Comparison of ENCODE assay signal across 10 cellular contexts in the genomic region with DNA sequence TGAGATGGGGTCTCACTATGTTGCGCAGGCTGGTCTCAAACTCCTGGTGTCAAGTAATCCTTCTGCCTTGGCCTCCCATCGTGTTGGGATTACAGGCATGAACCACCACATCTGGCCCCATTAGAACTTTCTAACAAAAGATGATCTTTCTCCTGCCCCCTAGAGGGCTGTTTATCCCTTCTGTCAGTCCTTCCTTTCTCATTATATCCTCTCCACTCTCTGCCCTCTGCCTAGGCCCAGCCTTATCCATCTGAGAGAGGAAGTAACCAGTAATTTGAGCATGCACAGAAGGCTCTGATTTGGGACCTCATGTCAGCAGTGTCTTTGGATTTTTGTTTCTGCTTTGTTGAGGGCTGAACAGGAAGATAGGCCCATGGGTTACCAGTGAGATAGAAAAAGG. TPM values are rescaled to one million over a fixed set of nuclear protein-coding genes. Genes with fewer than 3 reads are reported as not detected.
DNase-seq lines count a peak whose midpoint lies in the region; ATAC-seq, FAIRE-seq and TF ChIP-seq lines count a peak whose summit lies in the region.
"Had no signal": no experiment of that assay in that cellular context is flagged by ENCODE, and none has a peak within 500 bp of the region (broad histone marks: within the 10 kb centered on the region; RNA-seq: fewer than 3 reads in every experiment).

No MANE protein-coding gene starts in this region.

- 50% methylated on average over 2 of the region's 2 CpGs for WGBS in A549 (ENCODE audit: missing lambda C conversion rate)

- H3K36me3 ChIP-seq in MG63 (no peaks in the 10 kb centered on the region), Peyer's patch (no peaks in the 10 kb centered on the region)

- H3K27ac ChIP-seq in A549 (no peak overlapping the region), Peyer's patch (no peak overlapping the region)

- peaks cover 7% of the 10 kb centered on the region; the same call in 1 of the 3 replicates for H3K9me3 ChIP-seq in A549
- H3K9me3 ChIP-seq in MG63 = peaks cover 3% of the 10 kb centered on the region; the same call in 1 of the 2 replicates
- no peaks in the 10 kb centered on the region for H3K9me3 ChIP-seq in Peyer's patch

- H3K4me3 ChIP-seq in A549 = no peak overlapping the region
- no peak overlapping the region for H3K4me3 ChIP-seq in epithelial cell of proximal tubule (ENCODE audit: low read depth, low read length)
- H3K4me3 ChIP-seq in MG63 = no peak overlapping the region
- H3K4me3 ChIP-seq in Peyer's patch = no peak overlapping the region
- H3K4me3 ChIP-seq: lung had no signal

- H3K4me2 ChIP-seq in A549 = no peak overlapping the region

- no peak for TF ChIP-seq EP300 in A549 (IDR thresholded peaks at IDR 0.05)

- H3K4me1 ChIP-seq in A549 = no peaks in the 10 kb centered on the region
- peaks cover 0 to 7% (median under 1%) of the 10 kb centered on the region in 4 donors for H3K4me1 ChIP-seq in Peyer's patch

- CTCF ChIA-PET in A549 (lab: Yijun Ruan, JAX) = interaction anchor here (0.8 to 4.3 kb wide), 2 partner anchors 9 to 250 kb away, joined by 4 to 30 read pairs; no protein-coding TSS in a partner anchor

- peak in 1 of 2 experiments; percentile 19; a peak in 1 of 5 replicates for TF ChIP-seq RAD21 in A549 (conservative IDR thresholded peaks at IDR 0.05 in 1 of 2, IDR thresholded peaks at IDR 0.05 in 1 of 2)

- FAIRE-seq in A549 (lab: Jason Lieb, UNC) = no peak
- FAIRE-seq: GM18507 had no signal

- DNase-seq in A549 (ENCODE audit: low read depth in 1 of 2, low spot score in 1 of 2) (peak; percentile 50 to 56), GM10266 (ENCODE audit: extremely low spot score) (peak; percentile 33), NCI-H82 treated with DMSO at 0.1 percent for 48 hours (lab: John Stamatoyannopoulos, UW; ENCODE audit: unreplicated experiment) (peak; percentile 3), epithelial cell of proximal tubule (ENCODE audit: low read depth) (no peak), MG63 (no peak), DMS79 (lab: John Stamatoyannopoulos, UW) (no peak), Peyer's patch (no peak)

- no peaks in the 10 kb centered on the region for H3K27me3 ChIP-seq in MG63
- H3K27me3 ChIP-seq in Peyer's patch = no peaks in the 10 kb centered on the region

- ATAC-seq in A549 (peak; percentile 57 to 70; a peak in 4 of 6 replicates), GM19035 (IDR thresholded peaks at IDR 0.05; ENCODE audit: unreplicated experiment) (no peak)

- no peak for TF ChIP-seq POLR2A in A549 (IDR thresholded peaks at IDR 0.05; ENCODE audit: low read length)
- TF ChIP-seq POLR2A in Peyer's patch (IDR thresholded peaks at IDR 0.05) = no peak

- POLR2A ChIA-PET in A549 (lab: Yijun Ruan, JAX) = no interaction called here

- TF ChIP-seq CTCF in A549 (IDR thresholded peaks at IDR 0.05) = peak; percentile 40
- peak; percentile 16 for TF ChIP-seq CTCF in GM10266 (IDR thresholded peaks at IDR 0.05; ENCODE audit: control insufficient read depth, insufficient read depth, low read depth, missing control alignments)
- peak; percentile 62 for TF ChIP-seq CTCF in epithelial cell of proximal tubule (conservative IDR thresholded peaks at IDR 0.05; ENCODE audit: low read depth, low read length)
- TF ChIP-seq CTCF in Peyer's patch (IDR thresholded peaks at IDR 0.05) = peak in 3 of 6 experiments; percentile 12 to 27 (median 15)

TF ChIP-seq in A549, 52 proteins besides CTCF, POLR2A, EP300 and RAD21 (continues in another document):
- TF ChIP-seq CBX8 (IDR thresholded peaks at IDR 0.05) (no peak), TFCP2L1 (CRISPR knock-in tag; IDR thresholded peaks at IDR 0.05) (no peak), HOXA7 (CRISPR knock-in tag; IDR thresholded peaks at IDR 0.05) (no peak), EHF (CRISPR knock-in tag; IDR thresholded peaks at IDR 0.05) (no peak), CEBPB (IDR thresholded peaks at IDR 0.05) (no peak), MAZ (IDR thresholded peaks at IDR 0.05; ENCODE audit: borderline replicate concordance, low read depth, low read length) (no peak), RARB (CRISPR knock-in tag; IDR thresholded peaks at IDR 0.05) (no peak), CBX2 (IDR thresholded peaks at IDR 0.05; ENCODE audit: borderline replicate concordance, low read depth) (no peak)
- TF ChIP-seq, protein P1, sequence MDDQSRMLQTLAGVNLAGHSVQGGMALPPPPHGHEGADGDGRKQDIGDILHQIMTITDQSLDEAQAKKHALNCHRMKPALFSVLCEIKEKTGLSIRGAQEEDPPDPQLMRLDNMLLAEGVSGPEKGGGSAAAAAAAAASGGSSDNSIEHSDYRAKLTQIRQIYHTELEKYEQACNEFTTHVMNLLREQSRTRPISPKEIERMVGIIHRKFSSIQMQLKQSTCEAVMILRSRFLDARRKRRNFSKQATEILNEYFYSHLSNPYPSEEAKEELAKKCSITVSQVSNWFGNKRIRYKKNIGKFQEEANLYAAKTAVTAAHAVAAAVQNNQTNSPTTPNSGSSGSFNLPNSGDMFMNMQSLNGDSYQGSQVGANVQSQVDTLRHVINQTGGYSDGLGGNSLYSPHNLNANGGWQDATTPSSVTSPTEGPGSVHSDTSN (IDR thresholded peaks at IDR 0.05) = no peak
- TF ChIP-seq, protein P2, sequence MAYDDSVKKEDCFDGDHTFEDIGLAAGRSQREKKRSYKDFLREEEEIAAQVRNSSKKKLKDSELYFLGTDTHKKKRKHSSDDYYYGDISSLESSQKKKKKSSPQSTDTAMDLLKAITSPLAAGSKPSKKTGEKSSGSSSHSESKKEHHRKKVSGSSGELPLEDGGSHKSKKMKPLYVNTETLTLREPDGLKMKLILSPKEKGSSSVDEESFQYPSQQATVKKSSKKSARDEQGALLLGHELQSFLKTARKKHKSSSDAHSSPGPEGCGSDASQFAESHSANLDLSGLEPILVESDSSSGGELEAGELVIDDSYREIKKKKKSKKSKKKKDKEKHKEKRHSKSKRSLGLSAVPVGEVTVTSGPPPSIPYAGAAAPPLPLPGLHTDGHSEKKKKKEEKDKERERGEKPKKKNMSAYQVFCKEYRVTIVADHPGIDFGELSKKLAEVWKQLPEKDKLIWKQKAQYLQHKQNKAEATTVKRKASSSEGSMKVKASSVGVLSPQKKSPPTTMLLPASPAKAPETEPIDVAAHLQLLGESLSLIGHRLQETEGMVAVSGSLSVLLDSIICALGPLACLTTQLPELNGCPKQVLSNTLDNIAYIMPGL (CRISPR knock-in tag; IDR thresholded peaks at IDR 0.05; ENCODE audit: borderline replicate concordance) = no peak
- TF ChIP-seq, protein P3, sequence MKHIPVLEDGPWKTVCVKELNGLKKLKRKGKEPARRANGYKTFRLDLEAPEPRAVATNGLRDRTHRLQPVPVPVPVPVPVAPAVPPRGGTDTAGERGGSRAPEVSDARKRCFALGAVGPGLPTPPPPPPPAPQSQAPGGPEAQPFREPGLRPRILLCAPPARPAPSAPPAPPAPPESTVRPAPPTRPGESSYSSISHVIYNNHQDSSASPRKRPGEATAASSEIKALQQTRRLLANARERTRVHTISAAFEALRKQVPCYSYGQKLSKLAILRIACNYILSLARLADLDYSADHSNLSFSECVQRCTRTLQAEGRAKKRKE (CRISPR knock-in tag; IDR thresholded peaks at IDR 0.05; ENCODE audit: low read depth) = no peak
- TF ChIP-seq, protein P4, sequence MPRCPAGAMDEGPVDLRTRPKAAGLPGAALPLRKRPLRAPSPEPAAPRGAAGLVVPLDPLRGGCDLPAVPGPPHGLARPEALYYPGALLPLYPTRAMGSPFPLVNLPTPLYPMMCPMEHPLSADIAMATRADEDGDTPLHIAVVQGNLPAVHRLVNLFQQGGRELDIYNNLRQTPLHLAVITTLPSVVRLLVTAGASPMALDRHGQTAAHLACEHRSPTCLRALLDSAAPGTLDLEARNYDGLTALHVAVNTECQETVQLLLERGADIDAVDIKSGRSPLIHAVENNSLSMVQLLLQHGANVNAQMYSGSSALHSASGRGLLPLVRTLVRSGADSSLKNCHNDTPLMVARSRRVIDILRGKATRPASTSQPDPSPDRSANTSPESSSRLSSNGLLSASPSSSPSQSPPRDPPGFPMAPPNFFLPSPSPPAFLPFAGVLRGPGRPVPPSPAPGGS (IDR thresholded peaks at IDR 0.05) = no peak

RNA-seq across cellular contexts. Expression of a gene that starts 4.4 kb away (rescaled TPM):
- polyA plus RNA-seq in A549 (2011; rRNA removed) = 87.4 and 109 TPM in 2 replicates
- polyA plus RNA-seq in A549 (2012; cell fraction: cytosol; rRNA removed) = 17.9 and 19.0 TPM in 2 replicates
- polyA plus RNA-seq in A549 (2012; cell fraction: nucleus; rRNA removed) = 9.8 and 13.5 TPM in 2 replicates
- 54.7 to 59.3 TPM (median 55.8 TPM) in 3 replicates for polyA plus RNA-seq in A549 (2017; fragmentation: RNase III; extraction: RNeasy Plus Mini Kit Qiagen cat#74134 plus additional on column Dnase treatment)
- 33.1 and 34.7 TPM in 2 replicates for polyA minus RNA-seq in A549 (2011; rRNA and poly(A)+ RNA removed)
- total RNA-seq in epithelial cell of proximal tubule = 26.5 and 39.7 TPM in 2 replicates
- total RNA-seq in MG63 (2014; rRNA removed; shearing (Covaris generic); ENCODE audit: low replicate concordance) = 45.1 and 131 TPM in 2 replicates
- 10 to 100 TPM; 13.3 to 28.1 (median 16.5) TPM for total RNA-seq in Peyer's patch

RNA-seq across cellular contexts. Expression of a gene that starts 58.7 kb away (rescaled TPM):
- polyA plus RNA-seq in A549 (2011; rRNA removed) (360 and 376 TPM in 2 replicates), A549 (2017; fragmentation: RNase III; extraction: RNeasy Plus Mini Kit Qiagen cat#74134 plus additional on column Dnase treatment) (182 to 185 TPM (median 183 TPM) in 3 replicates)
- polyA plus RNA-seq in A549 (2012; cell fraction: cytosol; rRNA removed) = 93.7 and 99.5 TPM in 2 replicates
- 191 and 272 TPM in 2 replicates for polyA plus RNA-seq in A549 (2012; cell fraction: nucleus; rRNA removed)
- 712 and 826 TPM in 2 replicates for polyA minus RNA-seq in A549 (2011; rRNA and poly(A)+ RNA removed)
- total RNA-seq in epithelial cell of proximal tubule (207 and 243 TPM in 2 replicates), Peyer's patch (100 to 1,000 TPM; 174 to 224 (median 198) TPM)
- 235 and 287 TPM in 2 replicates for total RNA-seq in MG63 (2014; rRNA removed; shearing (Covaris generic); ENCODE audit: low replicate concordance)

Comparison
In these comparisons a context has a peak if more than half of its experiments do, and no peak if none do; other contexts are left out.
1. DNase-seq: peak in A549 (2 of 2), GM10266 (single experiment) and NCI-H82 treated with DMSO at 0.1 percent for 48 hours (single experiment); none in epithelial cell of proximal tubule (single experiment), MG63 (single experiment), DMS79 (single experiment) and Peyer's patch (0 of 3).